ENCODE assay signal across 1 cellular context in genomic region chr2:177392373-177393246, GRCh38.
TF ChIP-seq lines count a peak whose summit lies in the region.

Gene AGPS (plus strand): TSS chr2:177392773. CDS start chr2:177392790, 17 bp downstream.

TF ChIP-seq in HepG2, 621 proteins besides CTCF, POLR2A, EP300 and RAD21 (continued from another document and continues in another):
- TF ChIP-seq SAFB2 (CRISPR knock-in tag; IDR thresholded peaks at IDR 0.05; ENCODE audit: borderline replicate concordance, low read depth) (peak; percentile 96; the same call in 1 of the 2 replicates), ZBTB20 (CRISPR knock-in tag; IDR thresholded peaks at IDR 0.05; ENCODE audit: borderline replicate concordance, low read depth) (peak; percentile 95), FOSL1 (CRISPR knock-in tag; IDR thresholded peaks at IDR 0.05; ENCODE audit: borderline replicate concordance) (peak; percentile 73; the same call in 1 of the 2 replicates), TFE3 (CRISPR knock-in tag; IDR thresholded peaks at IDR 0.05) (peak; percentile 80), ZNF691 (CRISPR knock-in tag; IDR thresholded peaks at IDR 0.05; ENCODE audit: borderline replicate concordance, low read depth) (peak; percentile 88; the same call in 1 of the 2 replicates), ZNF609 (CRISPR knock-in tag; IDR thresholded peaks at IDR 0.05; ENCODE audit: borderline replicate concordance) (peak; percentile 84), PATZ1 (CRISPR knock-in tag; IDR thresholded peaks at IDR 0.05) (peak; percentile 96), ZNF343 (CRISPR knock-in tag; IDR thresholded peaks at IDR 0.05) (peak; percentile 79; the same call in 1 of the 2 replicates), ZNF816 (CRISPR knock-in tag; IDR thresholded peaks at IDR 0.05; ENCODE audit: borderline replicate concordance) (no peak; the same call in 1 of the 2 replicates), SRSF1 (optimal IDR thresholded peaks at IDR 0.05; ENCODE audit: low read depth, low read length) (peak; percentile 97), SOX5 (CRISPR knock-in tag; IDR thresholded peaks at IDR 0.05; ENCODE audit: borderline replicate concordance) (peak; percentile 75; the same call in 1 of the 2 replicates), FOXO1 (CRISPR knock-in tag; IDR thresholded peaks at IDR 0.05) (peak; percentile 50; the same call in 1 of the 2 replicates), SALL2 (CRISPR knock-in tag; IDR thresholded peaks at IDR 0.05) (peak; percentile 100), MZF1 (CRISPR knock-in tag; IDR thresholded peaks at IDR 0.05; ENCODE audit: borderline replicate concordance) (no peak), ZC3H13 (CRISPR knock-in tag; IDR thresholded peaks at IDR 0.05) (peak; percentile 98), ASH2L (IDR thresholded peaks at IDR 0.05; ENCODE audit: insufficient read length, low read depth, low read length) (peak; percentile 98), GLMP (CRISPR knock-in tag; IDR thresholded peaks at IDR 0.05; ENCODE audit: borderline replicate concordance) (no peak), PLSCR1 (CRISPR knock-in tag; IDR thresholded peaks at IDR 0.05; ENCODE audit: borderline replicate concordance) (no peak; the same call in 1 of the 2 replicates), KAT2B (IDR thresholded peaks at IDR 0.05; ENCODE audit: borderline replicate concordance, low read depth, low read length) (peak; percentile 15; the same call in 1 of the 2 replicates), ZNF550 (CRISPR knock-in tag; IDR thresholded peaks at IDR 0.05; ENCODE audit: borderline replicate concordance) (no peak), ATF6 (CRISPR knock-in tag; conservative IDR thresholded peaks at IDR 0.05) (no peak), ZNF576 (CRISPR knock-in tag; IDR thresholded peaks at IDR 0.05) (no peak; the same call in 1 of the 2 replicates), NCOA2 (CRISPR knock-in tag; IDR thresholded peaks at IDR 0.05) (peak; percentile 33; the same call in 1 of the 2 replicates), MIXL1 (CRISPR knock-in tag; IDR thresholded peaks at IDR 0.05) (no peak), ARID5B (CRISPR knock-in tag; IDR thresholded peaks at IDR 0.05) (peak; percentile 81), SCMH1 (CRISPR knock-in tag; IDR thresholded peaks at IDR 0.05; ENCODE audit: borderline replicate concordance) (no peak), KLF15 (CRISPR knock-in tag; IDR thresholded peaks at IDR 0.05; ENCODE audit: borderline replicate concordance) (peak; percentile 97; the same call in 1 of the 2 replicates), ZNF605 (CRISPR knock-in tag; IDR thresholded peaks at IDR 0.05) (peak; percentile 99), ZNF253 (CRISPR knock-in tag; IDR thresholded peaks at IDR 0.05; ENCODE audit: borderline replicate concordance) (peak; percentile 96), ZNF3 (CRISPR knock-in tag; IDR thresholded peaks at IDR 0.05) (peak; percentile 59; the same call in 1 of the 2 replicates), PCBP1 (IDR thresholded peaks at IDR 0.05; ENCODE audit: borderline replicate concordance, low read depth, low read length) (0 out of 2 replicates have a peak, but pooled peaks have one; percentile 36), ZBTB38 (CRISPR knock-in tag; IDR thresholded peaks at IDR 0.05) (peak; percentile 92; the same call in 1 of the 2 replicates), AFF4 (CRISPR knock-in tag; IDR thresholded peaks at IDR 0.05) (no peak; the same call in 1 of the 2 replicates), NR2C2 (CRISPR knock-in tag; IDR thresholded peaks at IDR 0.05; ENCODE audit: borderline replicate concordance) (peak; percentile 99)
